ENCODE assay signal across 1 cellular context in the genomic region with DNA sequence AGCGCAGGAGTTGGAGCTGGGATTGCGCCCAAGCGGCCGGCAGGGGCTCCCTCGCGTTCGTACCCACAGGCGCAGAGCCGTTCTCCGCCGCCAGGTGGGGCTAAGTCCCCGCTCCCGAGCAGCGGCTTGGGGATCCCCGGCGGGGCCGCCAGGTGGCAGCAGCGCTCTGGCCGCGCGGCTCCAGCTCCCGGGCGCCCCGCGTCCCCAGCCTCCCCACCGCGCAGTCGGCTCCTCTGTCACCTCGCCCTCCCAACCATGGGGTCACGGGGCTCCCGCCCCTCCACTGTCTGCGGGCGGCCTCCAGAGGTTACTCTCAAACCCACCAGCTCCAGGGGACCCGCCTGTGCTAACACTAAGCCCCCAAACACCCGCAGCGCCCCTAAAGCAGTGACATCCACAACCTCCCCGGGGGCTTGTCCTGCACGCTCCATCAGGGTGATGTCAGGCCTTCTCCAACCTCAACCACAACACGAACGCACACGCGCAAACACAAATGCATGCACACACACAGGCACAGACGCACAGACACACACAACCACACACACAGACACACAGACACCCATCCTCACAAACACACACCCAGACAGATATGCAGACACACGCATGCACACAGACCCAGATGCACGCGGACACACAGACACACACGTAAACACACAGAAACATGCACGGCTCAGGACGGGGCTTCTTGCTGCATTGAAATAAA.
TF ChIP-seq lines count a peak whose summit lies in the region.

No MANE protein-coding gene starts in this region.

TF ChIP-seq in K562, 482 proteins besides CTCF, POLR2A, EP300 and RAD21 (continued from another document and continues in another):
- TF ChIP-seq, protein P1, sequence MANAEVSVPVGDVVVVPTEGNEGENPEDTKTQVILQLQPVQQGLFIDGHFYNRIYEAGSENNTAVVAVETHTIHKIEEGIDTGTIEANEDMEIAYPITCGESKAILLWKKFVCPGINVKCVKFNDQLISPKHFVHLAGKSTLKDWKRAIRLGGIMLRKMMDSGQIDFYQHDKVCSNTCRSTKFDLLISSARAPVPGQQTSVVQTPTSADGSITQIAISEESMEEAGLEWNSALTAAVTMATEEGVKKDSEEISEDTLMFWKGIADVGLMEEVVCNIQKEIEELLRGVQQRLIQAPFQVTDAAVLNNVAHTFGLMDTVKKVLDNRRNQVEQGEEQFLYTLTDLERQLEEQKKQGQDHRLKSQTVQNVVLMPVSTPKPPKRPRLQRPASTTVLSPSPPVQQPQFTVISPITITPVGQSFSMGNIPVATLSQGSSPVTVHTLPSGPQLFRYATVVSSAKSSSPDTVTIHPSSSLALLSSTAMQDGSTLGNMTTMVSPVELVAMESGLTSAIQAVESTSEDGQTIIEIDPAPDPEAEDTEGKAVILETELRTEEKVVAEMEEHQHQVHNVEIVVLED (CRISPR knock-in tag; IDR thresholded peaks at IDR 0.05) = no peak
- TF ChIP-seq, protein P2, sequence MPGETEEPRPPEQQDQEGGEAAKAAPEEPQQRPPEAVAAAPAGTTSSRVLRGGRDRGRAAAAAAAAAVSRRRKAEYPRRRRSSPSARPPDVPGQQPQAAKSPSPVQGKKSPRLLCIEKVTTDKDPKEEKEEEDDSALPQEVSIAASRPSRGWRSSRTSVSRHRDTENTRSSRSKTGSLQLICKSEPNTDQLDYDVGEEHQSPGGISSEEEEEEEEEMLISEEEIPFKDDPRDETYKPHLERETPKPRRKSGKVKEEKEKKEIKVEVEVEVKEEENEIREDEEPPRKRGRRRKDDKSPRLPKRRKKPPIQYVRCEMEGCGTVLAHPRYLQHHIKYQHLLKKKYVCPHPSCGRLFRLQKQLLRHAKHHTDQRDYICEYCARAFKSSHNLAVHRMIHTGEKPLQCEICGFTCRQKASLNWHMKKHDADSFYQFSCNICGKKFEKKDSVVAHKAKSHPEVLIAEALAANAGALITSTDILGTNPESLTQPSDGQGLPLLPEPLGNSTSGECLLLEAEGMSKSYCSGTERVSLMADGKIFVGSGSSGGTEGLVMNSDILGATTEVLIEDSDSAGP (CRISPR knock-in tag; IDR thresholded peaks at IDR 0.05) = no peak
- TF ChIP-seq EWSR1 (IDR thresholded peaks at IDR 0.05; ENCODE audit: borderline replicate concordance, low read depth, partially characterized antibody) (no peak), SOX6 (IDR thresholded peaks at IDR 0.05) (0 out of 2 replicates have a peak, but pooled peaks have one; percentile 40), TFAM (CRISPR knock-in tag; conservative IDR thresholded peaks at IDR 0.05) (no peak), BRD4 (IDR thresholded peaks at IDR 0.05) (no peak), KAT8 (IDR thresholded peaks at IDR 0.05; ENCODE audit: low read depth) (no peak), SAFB (IDR thresholded peaks at IDR 0.05; ENCODE audit: borderline replicate concordance, low read depth, low read length) (no peak), FOXK1 (CRISPR knock-in tag; IDR thresholded peaks at IDR 0.05; ENCODE audit: borderline replicate concordance) (no peak), SIX5 (IDR thresholded peaks at IDR 0.05; ENCODE audit: borderline replicate concordance in 1 of 2, insufficient read depth in 1 of 2, low read depth in 1 of 2, low read length in 2 of 2) (no peak), HNRNPUL1 (IDR thresholded peaks at IDR 0.05; ENCODE audit: low read length) (no peak), SMAD3 (CRISPR knock-in tag; conservative IDR thresholded peaks at IDR 0.05) (no peak), ZNF263 (CRISPR knock-in tag; IDR thresholded peaks at IDR 0.05; ENCODE audit: borderline replicate concordance) (no peak), NR2C1 (IDR thresholded peaks at IDR 0.05) (no peak), NR2C1 (tag; IDR thresholded peaks at IDR 0.05) (no peak), ZNF75A (CRISPR knock-in tag; IDR thresholded peaks at IDR 0.05) (no peak), TOE1 (IDR thresholded peaks at IDR 0.05; ENCODE audit: borderline replicate concordance) (no peak), TOE1 (CRISPR knock-in tag; IDR thresholded peaks at IDR 0.05; ENCODE audit: borderline replicate concordance, low read depth) (no peak), ZNF707 (CRISPR knock-in tag; conservative IDR thresholded peaks at IDR 0.05) (no peak), FOXM1 (IDR thresholded peaks at IDR 0.05; ENCODE audit: low read depth) (no peak), FOXM1 (CRISPR knock-in tag; IDR thresholded peaks at IDR 0.05; ENCODE audit: low read depth) (no peak), IFI16 (CRISPR knock-in tag; IDR thresholded peaks at IDR 0.05) (no peak), ZFPM2 (CRISPR knock-in tag; IDR thresholded peaks at IDR 0.05) (no peak), ZNF696 (CRISPR knock-in tag; conservative IDR thresholded peaks at IDR 0.05) (no peak), ZNF224 (CRISPR knock-in tag; IDR thresholded peaks at IDR 0.05) (no peak), PRMT5 (CRISPR knock-in tag; IDR thresholded peaks at IDR 0.05) (no peak), RBBP5 (IDR thresholded peaks at IDR 0.05; ENCODE audit: borderline replicate concordance, insufficient read depth, low read length, poor library complexity, severe bottlenecking) (no peak), ZKSCAN3 (CRISPR knock-in tag; IDR thresholded peaks at IDR 0.05) (no peak), SLC30A9 (CRISPR knock-in tag; IDR thresholded peaks at IDR 0.05) (no peak), SMARCB1 (IDR thresholded peaks at IDR 0.05; ENCODE audit: insufficient read length, low read depth) (no peak), COPS2 (conservative IDR thresholded peaks at IDR 0.05) (no peak), CSDE1 (IDR thresholded peaks at IDR 0.05) (no peak), HDAC1 (IDR thresholded peaks at IDR 0.05) (no peak), GABPB2 (CRISPR knock-in tag; conservative IDR thresholded peaks at IDR 0.05) (no peak), HDAC6 (IDR thresholded peaks at IDR 0.05; ENCODE audit: low read depth, low read length) (no peak), HCFC1 (IDR thresholded peaks at IDR 0.05; ENCODE audit: low read depth, low read length) (peak; percentile 40; the same call in 1 of the 2 replicates), ZNF668 (CRISPR knock-in tag; IDR thresholded peaks at IDR 0.05) (no peak), PYGO2 (tag; IDR thresholded peaks at IDR 0.05) (no peak), ZNF766 (CRISPR knock-in tag; conservative IDR thresholded peaks at IDR 0.05) (no peak), MIER1 (IDR thresholded peaks at IDR 0.05; ENCODE audit: low read depth) (no peak)
- TF ChIP-seq, protein P3, sequence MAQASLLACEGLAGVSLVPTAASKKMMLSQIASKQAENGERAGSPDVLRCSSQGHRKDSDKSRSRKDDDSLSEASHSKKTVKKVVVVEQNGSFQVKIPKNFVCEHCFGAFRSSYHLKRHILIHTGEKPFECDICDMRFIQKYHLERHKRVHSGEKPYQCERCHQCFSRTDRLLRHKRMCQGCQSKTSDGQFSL (CRISPR knock-in tag; IDR thresholded peaks at IDR 0.05) = no peak
- TF ChIP-seq, protein P3 (tag; IDR thresholded peaks at IDR 0.05) = no peak
- TF ChIP-seq, protein P4, sequence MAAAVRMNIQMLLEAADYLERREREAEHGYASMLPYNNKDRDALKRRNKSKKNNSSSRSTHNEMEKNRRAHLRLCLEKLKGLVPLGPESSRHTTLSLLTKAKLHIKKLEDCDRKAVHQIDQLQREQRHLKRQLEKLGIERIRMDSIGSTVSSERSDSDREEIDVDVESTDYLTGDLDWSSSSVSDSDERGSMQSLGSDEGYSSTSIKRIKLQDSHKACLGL (CRISPR knock-in tag; IDR thresholded peaks at IDR 0.05; ENCODE audit: borderline replicate concordance, poor library complexity, severe bottlenecking) = no peak
- TF ChIP-seq, protein P5, sequence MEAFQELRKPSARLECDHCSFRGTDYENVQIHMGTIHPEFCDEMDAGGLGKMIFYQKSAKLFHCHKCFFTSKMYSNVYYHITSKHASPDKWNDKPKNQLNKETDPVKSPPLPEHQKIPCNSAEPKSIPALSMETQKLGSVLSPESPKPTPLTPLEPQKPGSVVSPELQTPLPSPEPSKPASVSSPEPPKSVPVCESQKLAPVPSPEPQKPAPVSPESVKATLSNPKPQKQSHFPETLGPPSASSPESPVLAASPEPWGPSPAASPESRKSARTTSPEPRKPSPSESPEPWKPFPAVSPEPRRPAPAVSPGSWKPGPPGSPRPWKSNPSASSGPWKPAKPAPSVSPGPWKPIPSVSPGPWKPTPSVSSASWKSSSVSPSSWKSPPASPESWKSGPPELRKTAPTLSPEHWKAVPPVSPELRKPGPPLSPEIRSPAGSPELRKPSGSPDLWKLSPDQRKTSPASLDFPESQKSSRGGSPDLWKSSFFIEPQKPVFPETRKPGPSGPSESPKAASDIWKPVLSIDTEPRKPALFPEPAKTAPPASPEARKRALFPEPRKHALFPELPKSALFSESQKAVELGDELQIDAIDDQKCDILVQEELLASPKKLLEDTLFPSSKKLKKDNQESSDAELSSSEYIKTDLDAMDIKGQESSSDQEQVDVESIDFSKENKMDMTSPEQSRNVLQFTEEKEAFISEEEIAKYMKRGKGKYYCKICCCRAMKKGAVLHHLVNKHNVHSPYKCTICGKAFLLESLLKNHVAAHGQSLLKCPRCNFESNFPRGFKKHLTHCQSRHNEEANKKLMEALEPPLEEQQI (IDR thresholded peaks at IDR 0.05) = no peak
- TF ChIP-seq, protein P6, sequence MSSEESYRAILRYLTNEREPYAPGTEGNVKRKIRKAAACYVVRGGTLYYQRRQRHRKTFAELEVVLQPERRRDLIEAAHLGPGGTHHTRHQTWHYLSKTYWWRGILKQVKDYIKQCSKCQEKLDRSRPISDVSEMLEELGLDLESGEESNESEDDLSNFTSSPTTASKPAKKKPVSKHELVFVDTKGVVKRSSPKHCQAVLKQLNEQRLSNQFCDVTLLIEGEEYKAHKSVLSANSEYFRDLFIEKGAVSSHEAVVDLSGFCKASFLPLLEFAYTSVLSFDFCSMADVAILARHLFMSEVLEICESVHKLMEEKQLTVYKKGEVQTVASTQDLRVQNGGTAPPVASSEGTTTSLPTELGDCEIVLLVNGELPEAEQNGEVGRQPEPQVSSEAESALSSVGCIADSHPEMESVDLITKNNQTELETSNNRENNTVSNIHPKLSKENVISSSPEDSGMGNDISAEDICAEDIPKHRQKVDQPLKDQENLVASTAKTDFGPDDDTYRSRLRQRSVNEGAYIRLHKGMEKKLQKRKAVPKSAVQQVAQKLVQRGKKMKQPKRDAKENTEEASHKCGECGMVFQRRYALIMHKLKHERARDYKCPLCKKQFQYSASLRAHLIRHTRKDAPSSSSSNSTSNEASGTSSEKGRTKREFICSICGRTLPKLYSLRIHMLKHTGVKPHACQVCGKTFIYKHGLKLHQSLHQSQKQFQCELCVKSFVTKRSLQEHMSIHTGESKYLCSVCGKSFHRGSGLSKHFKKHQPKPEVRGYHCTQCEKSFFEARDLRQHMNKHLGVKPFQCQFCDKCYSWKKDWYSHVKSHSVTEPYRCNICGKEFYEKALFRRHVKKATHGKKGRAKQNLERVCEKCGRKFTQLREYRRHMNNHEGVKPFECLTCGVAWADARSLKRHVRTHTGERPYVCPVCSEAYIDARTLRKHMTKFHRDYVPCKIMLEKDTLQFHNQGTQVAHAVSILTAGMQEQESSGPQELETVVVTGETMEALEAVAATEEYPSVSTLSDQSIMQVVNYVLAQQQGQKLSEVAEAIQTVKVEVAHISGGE (CRISPR knock-in tag; IDR thresholded peaks at IDR 0.05) = no peak
- TF ChIP-seq, protein P7, sequence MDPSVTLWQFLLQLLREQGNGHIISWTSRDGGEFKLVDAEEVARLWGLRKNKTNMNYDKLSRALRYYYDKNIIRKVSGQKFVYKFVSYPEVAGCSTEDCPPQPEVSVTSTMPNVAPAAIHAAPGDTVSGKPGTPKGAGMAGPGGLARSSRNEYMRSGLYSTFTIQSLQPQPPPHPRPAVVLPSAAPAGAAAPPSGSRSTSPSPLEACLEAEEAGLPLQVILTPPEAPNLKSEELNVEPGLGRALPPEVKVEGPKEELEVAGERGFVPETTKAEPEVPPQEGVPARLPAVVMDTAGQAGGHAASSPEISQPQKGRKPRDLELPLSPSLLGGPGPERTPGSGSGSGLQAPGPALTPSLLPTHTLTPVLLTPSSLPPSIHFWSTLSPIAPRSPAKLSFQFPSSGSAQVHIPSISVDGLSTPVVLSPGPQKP (CRISPR knock-in tag; IDR thresholded peaks at IDR 0.05) = no peak
- TF ChIP-seq, protein P8, sequence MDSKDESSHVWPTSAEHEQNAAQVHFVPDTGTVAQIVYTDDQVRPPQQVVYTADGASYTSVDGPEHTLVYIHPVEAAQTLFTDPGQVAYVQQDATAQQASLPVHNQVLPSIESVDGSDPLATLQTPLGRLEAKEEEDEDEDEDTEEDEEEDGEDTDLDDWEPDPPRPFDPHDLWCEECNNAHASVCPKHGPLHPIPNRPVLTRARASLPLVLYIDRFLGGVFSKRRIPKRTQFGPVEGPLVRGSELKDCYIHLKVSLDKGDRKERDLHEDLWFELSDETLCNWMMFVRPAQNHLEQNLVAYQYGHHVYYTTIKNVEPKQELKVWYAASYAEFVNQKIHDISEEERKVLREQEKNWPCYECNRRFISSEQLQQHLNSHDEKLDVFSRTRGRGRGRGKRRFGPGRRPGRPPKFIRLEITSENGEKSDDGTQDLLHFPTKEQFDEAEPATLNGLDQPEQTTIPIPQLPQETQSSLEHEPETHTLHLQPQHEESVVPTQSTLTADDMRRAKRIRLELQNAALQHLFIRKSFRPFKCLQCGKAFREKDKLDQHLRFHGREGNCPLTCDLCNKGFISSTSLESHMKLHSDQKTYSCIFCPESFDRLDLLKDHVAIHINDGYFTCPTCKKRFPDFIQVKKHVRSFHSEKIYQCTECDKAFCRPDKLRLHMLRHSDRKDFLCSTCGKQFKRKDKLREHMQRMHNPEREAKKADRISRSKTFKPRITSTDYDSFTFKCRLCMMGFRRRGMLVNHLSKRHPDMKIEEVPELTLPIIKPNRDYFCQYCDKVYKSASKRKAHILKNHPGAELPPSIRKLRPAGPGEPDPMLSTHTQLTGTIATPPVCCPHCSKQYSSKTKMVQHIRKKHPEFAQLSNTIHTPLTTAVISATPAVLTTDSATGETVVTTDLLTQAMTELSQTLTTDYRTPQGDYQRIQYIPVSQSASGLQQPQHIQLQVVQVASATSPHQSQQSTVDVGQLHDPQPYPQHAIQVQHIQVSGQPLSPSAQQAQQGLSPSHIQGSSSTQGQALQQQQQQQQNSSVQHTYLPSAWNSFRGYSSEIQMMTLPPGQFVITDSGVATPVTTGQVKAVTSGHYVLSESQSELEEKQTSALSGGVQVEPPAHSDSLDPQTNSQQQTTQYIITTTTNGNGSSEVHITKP (IDR thresholded peaks at IDR 0.05; ENCODE audit: partially characterized antibody) = no peak
- TF ChIP-seq, protein P9, sequence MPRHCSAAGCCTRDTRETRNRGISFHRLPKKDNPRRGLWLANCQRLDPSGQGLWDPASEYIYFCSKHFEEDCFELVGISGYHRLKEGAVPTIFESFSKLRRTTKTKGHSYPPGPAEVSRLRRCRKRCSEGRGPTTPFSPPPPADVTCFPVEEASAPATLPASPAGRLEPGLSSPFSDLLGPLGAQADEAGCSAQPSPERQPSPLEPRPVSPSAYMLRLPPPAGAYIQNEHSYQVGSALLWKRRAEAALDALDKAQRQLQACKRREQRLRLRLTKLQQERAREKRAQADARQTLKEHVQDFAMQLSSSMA (CRISPR knock-in tag; IDR thresholded peaks at IDR 0.05) = no peak
